7 cellular contexts compared by ENCODE assay signal in the genomic region with DNA sequence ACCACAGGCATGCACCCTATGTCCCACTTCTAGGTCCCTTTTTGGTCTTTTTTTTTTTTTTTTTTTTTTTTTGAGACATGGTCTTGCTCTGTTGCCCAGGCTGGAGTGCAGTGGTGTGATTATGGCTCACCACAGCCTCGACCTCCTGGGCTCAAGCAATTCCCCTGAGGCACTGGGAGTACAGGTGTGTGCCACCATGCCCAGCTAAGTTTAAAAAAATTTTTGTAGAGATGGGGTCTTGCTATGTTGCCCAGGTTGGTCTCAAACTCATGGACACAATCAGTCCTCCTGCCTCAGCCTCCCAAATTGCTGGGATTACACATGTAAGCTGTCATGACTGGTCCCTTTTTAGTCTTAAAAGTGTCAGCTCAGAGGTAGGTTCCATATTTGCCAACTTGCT.
DNase-seq lines count a peak whose midpoint lies in the region; ATAC-seq, FAIRE-seq and TF ChIP-seq lines count a peak whose summit lies in the region.
"Not testable (repeated sequence)": the region's sequence is repeated elsewhere in the genome, so short reads cannot be mapped to it uniquely, and the experiment has no call there.

No MANE protein-coding gene starts in this region.

- not testable (repeated sequence) for H4K91ac ChIP-seq in H1 (replicated peaks; ENCODE audit: insufficient read length, low read length)

- not testable (repeated sequence) for TF ChIP-seq RAD21 in H1 (IDR thresholded peaks at IDR 0.05 in 1 of 2, conservative IDR thresholded peaks at IDR 0.05 in 1 of 2; ENCODE audit: low read depth in 2 of 2, low read length in 2 of 2)

- H3K14ac ChIP-seq in H1 (ENCODE audit: insufficient read length), result not testable (repeated sequence)

- not testable (repeated sequence) for TF ChIP-seq EP300 in H1 (IDR thresholded peaks at IDR 0.05; ENCODE audit: borderline replicate concordance in 1 of 2, low read depth in 2 of 2, low read length in 2 of 2)

- not testable (repeated sequence) for H2BK120ac ChIP-seq in H1 (replicated peaks; ENCODE audit: low read depth, low read length)

- CTCF ChIA-PET in activated B cell treated with CpG ODN at 0.5 μM for 24 hours (lab: Charles Lee), result not testable (repeated sequence)
- CTCF ChIA-PET in H1 (lab: Charles Lee; ENCODE audit: partially characterized antibody), result interaction anchor here (1.1 to 2.3 kb wide), 4 partner anchors 10 to 134 kb away, joined by 3 to 15 read pairs (median 8); no protein-coding TSS in a partner anchor

- H3K9me3 Mint-ChIP-seq in HFFc6, activated B cell treated with CpG ODN at 0.5 μM for 24 hours, memory B cell: not testable (repeated sequence)

- H3K4me3 ChIP-seq in DOHH2 (ENCODE audit: low read length); SU-DHL-6 (ENCODE audit: insufficient read depth, low read length, poor library complexity, severe bottlenecking); H1 (ENCODE audit: extremely low read depth in 1 of 4, insufficient read depth in 2 of 4, low read depth in 3 of 4, low read length in 4 of 4): not testable (repeated sequence)

- not testable (repeated sequence) for H4K20me1 ChIP-seq in DOHH2 (ENCODE audit: control insufficient read depth, insufficient read depth, low read depth, low read length); SU-DHL-6 (ENCODE audit: low read depth, low read length); H1 (replicated peaks in 1 of 2; ENCODE audit: control insufficient read depth in 1 of 2, insufficient read depth in 2 of 2, low read length in 2 of 2)

- TF ChIP-seq POLR2A in H1 (IDR thresholded peaks at IDR 0.05; ENCODE audit: control extremely low read depth in 1 of 2, low read depth in 2 of 2, low read length in 2 of 2), result not testable (repeated sequence)

- not testable (repeated sequence) for H3K9ac ChIP-seq in SU-DHL-6 (ENCODE audit: low read length); H1 (replicated peaks in 1 of 4; ENCODE audit: extremely low read depth in 1 of 4, low read depth in 3 of 4, low read length in 3 of 4)

- not testable (repeated sequence) for H3K27me3 ChIP-seq in DOHH2 (ENCODE audit: control insufficient read depth, low read length); SU-DHL-6 (ENCODE audit: low read length); H1 (replicated peaks in 1 of 4; ENCODE audit: control insufficient read depth in 3 of 4, extremely low read depth in 1 of 4, insufficient read depth in 3 of 4, low read length in 3 of 4)

- not testable (repeated sequence) for H3K23ac ChIP-seq in H1 (ENCODE audit: insufficient read length)

- not testable (repeated sequence) for H2BK12ac ChIP-seq in H1 (ENCODE audit: low read depth, low read length)

- ATAC-seq in activated B cell treated with CpG ODN at 0.5 μM for 24 hours (ENCODE audit: low read depth) (peak; percentile 40), memory B cell (ENCODE audit: low read depth) (peak; percentile 41)

- not testable (repeated sequence) for H3K9me2 ChIP-seq in DOHH2 (replicated peaks; ENCODE audit: control insufficient read depth, low read length); SU-DHL-6 (replicated peaks; ENCODE audit: insufficient read depth, low read length)

- not testable (repeated sequence) for FAIRE-seq in H1 (lab: Jason Lieb, UNC)

- POLR2A ChIA-PET in activated B cell treated with CpG ODN at 0.5 μM for 24 hours (lab: Charles Lee), result not testable (repeated sequence)
- POLR2A ChIA-PET in H1 (lab: Charles Lee; ENCODE audit: partially characterized antibody), result interaction anchor here (1.2 kb wide), 1 partner anchor 9 kb away, joined by 3 read pairs; no protein-coding TSS in a partner anchor

- not testable (repeated sequence) for H2BK20ac ChIP-seq in H1 (ENCODE audit: low read length)

- WGBS in H1 (ENCODE audit: extremely low coverage in 1 of 2, insufficient coverage in 1 of 2, insufficient read length in 1 of 2, insufficient replicate concordance in 2 of 2, low coverage in 1 of 2, low lambda C conversion rate in 2 of 2, missing lambda C conversion rate in 1 of 2), 2 experiments, result no CpG with 5 or more reads among the region's 1 CpG

- DNase-seq in HFFc6; activated B cell treated with CpG ODN at 0.5 μM for 24 hours; H1 (ENCODE audit: low read depth in 1 of 2, low spot score in 2 of 2); memory B cell (ENCODE audit: low spot score in 2 of 2): not testable (repeated sequence)
- DNase-seq in NAMALWA (ENCODE audit: low spot score), result peak; percentile 17

- H4K8ac ChIP-seq in H1 (ENCODE audit: extremely low read depth, insufficient read depth, low read length), result not testable (repeated sequence)

- H2BK5ac ChIP-seq in H1 (ENCODE audit: low read depth, low read length), result not testable (repeated sequence)

- peaks cover 56% of the 10 kb centered on the region for H3K4me1 Mint-ChIP-seq in HFFc6 (ENCODE audit: low read depth)
- peaks cover 57% of the 10 kb centered on the region for H3K4me1 Mint-ChIP-seq in activated B cell treated with CpG ODN at 0.5 μM for 24 hours
- peaks cover 23% of the 10 kb centered on the region for H3K4me1 Mint-ChIP-seq in memory B cell

- H3K36me3 Mint-ChIP-seq in HFFc6 (ENCODE audit: low read depth) (peaks cover 45% of the 10 kb centered on the region), activated B cell treated with CpG ODN at 0.5 μM for 24 hours (ENCODE audit: low read depth) (peaks cover 44% of the 10 kb centered on the region), memory B cell (peaks cover 16% of the 10 kb centered on the region)

- not testable (repeated sequence) for H3K4me3 Mint-ChIP-seq in HFFc6, activated B cell treated with CpG ODN at 0.5 μM for 24 hours, memory B cell

- peaks cover 77% of the 10 kb centered on the region for H3K4me1 ChIP-seq in DOHH2 (ENCODE audit: control insufficient read depth, low read length)
- not testable (repeated sequence) for H3K4me1 ChIP-seq in H1 (replicated peaks in 1 of 4; ENCODE audit: control insufficient read depth in 3 of 4, insufficient read depth in 4 of 4, low read length in 3 of 4)

- not testable (repeated sequence) for H3K27me3 Mint-ChIP-seq in HFFc6 (ENCODE audit: insufficient read depth); activated B cell treated with CpG ODN at 0.5 μM for 24 hours; memory B cell

- H3K23me2 ChIP-seq in H1 (ENCODE audit: low read depth, low read length), result not testable (repeated sequence)

- not testable (repeated sequence) for H2AK5ac ChIP-seq in H1 (ENCODE audit: low read depth, low read length)

- intact Hi-C loops in activated B cell treated with CpG ODN at 0.5 μM for 24 hours (cut with micrococcal nuclease), result not testable (repeated sequence)

- not testable (repeated sequence) for H2AFZ ChIP-seq in SU-DHL-6 (ENCODE audit: low read depth, low read length, severe bottlenecking); H1 (ENCODE audit: low read length)

- H3F3A ChIP-seq in DOHH2 (ENCODE audit: control insufficient read depth, insufficient read depth), result peaks cover 15% of the 10 kb centered on the region
- peaks cover 23% of the 10 kb centered on the region for H3F3A ChIP-seq in SU-DHL-6 (ENCODE audit: insufficient read depth)

- peak overlapping the region; percentile 23; the same call in 1 of the 2 replicates for H3K4me2 ChIP-seq in DOHH2 (ENCODE audit: low read length)
- H3K4me2 ChIP-seq in SU-DHL-6 (ENCODE audit: low read depth, low read length, poor library complexity, severe bottlenecking); H1 (ENCODE audit: insufficient read depth in 1 of 2, low read depth in 2 of 2, low read length in 2 of 2): not testable (repeated sequence)

- H3K56ac ChIP-seq in H1 (replicated peaks; ENCODE audit: insufficient read length, low read depth, low read length), result not testable (repeated sequence)

- not testable (repeated sequence) for H3K9me3 ChIP-seq in DOHH2 (ENCODE audit: control insufficient read depth, insufficient read depth, low read length); SU-DHL-6 (ENCODE audit: insufficient read depth, low read length); H1 (ENCODE audit: insufficient read depth in 2 of 2, low read depth in 1 of 2, low read length in 1 of 2)

- peaks cover 27% of the 10 kb centered on the region for H3K36me3 ChIP-seq in DOHH2 (ENCODE audit: control insufficient read depth, low read length)
- H3K36me3 ChIP-seq in SU-DHL-6 (ENCODE audit: low read length), result not testable (repeated sequence)
- H3K36me3 ChIP-seq in H1 (ENCODE audit: control insufficient read depth in 2 of 4, insufficient read depth in 4 of 4, low read length in 3 of 4), result peaks cover 0 to 20% (median 7%) of the 10 kb centered on the region in 4 experiments; a peak in 5 of 8 replicates

- H3K79me1 ChIP-seq in H1 (ENCODE audit: low read depth, low read length), result not testable (repeated sequence)

- not testable (repeated sequence) for H3K27ac ChIP-seq in DOHH2 (ENCODE audit: low read depth, low read length); H1 (ENCODE audit: low read depth, low read length)
- peak overlapping the region; percentile 32; the same call in 1 of the 2 replicates for H3K27ac ChIP-seq in SU-DHL-6 (ENCODE audit: low read depth, low read length)

- not testable (repeated sequence) for H3K18ac ChIP-seq in H1 (ENCODE audit: extremely low read depth, low read length)

- not testable (repeated sequence) for H2BK15ac ChIP-seq in H1 (ENCODE audit: low read length)

- H3K79me2 ChIP-seq in DOHH2 (ENCODE audit: control insufficient read depth, low read length), result peaks cover 67% of the 10 kb centered on the region
- H3K79me2 ChIP-seq in SU-DHL-6 (ENCODE audit: insufficient read depth, low read length), result peaks cover 95% of the 10 kb centered on the region
- H3K79me2 ChIP-seq in H1 (ENCODE audit: control insufficient read depth in 1 of 2, insufficient read depth in 2 of 2, low read length in 2 of 2), result peaks cover 0 to 87% of the 10 kb centered on the region in 2 experiments; a peak in 3 of 4 replicates

- not testable (repeated sequence) for H4K5ac ChIP-seq in H1 (ENCODE audit: insufficient read length, low read depth, low read length)

- not testable (repeated sequence) for TF ChIP-seq CTCF in DOHH2 (IDR thresholded peaks at IDR 0.05; ENCODE audit: low read depth, low read length, poor library complexity, severe bottlenecking); HFFc6 (IDR thresholded peaks at IDR 0.05); SU-DHL-6 (IDR thresholded peaks at IDR 0.05; ENCODE audit: insufficient read depth, low read length, poor library complexity, severe bottlenecking); activated B cell treated with CpG ODN at 0.5 μM for 24 hours (IDR thresholded peaks at IDR 0.05); H1 (IDR thresholded peaks at IDR 0.05; ENCODE audit: control extremely low read depth in 1 of 3, insufficient read depth in 1 of 3, low read depth in 1 of 3, low read length in 3 of 3)

- H3K27ac Mint-ChIP-seq in HFFc6, result 0 out of 2 replicates have a peak overlapping the region, but pooled peaks have one; percentile 21
- H3K27ac Mint-ChIP-seq in activated B cell treated with CpG ODN at 0.5 μM for 24 hours, memory B cell: not testable (repeated sequence)

- H3K4ac ChIP-seq in H1 (replicated peaks; ENCODE audit: insufficient read length, low read depth, low read length), result not testable (repeated sequence)
